In genomic region chr7:128962837-128963236, GRCh38 we compare ENCODE assay signal across 9 cellular contexts. TPM values are rescaled to one million over a fixed set of nuclear protein-coding genes. Genes with fewer than 3 reads are reported as not detected.
A peak's percentile ranks its signal among the peaks of the same experiment; 100 is the strongest.
DNase-seq lines count a peak whose midpoint lies in the region; ATAC-seq, FAIRE-seq and TF ChIP-seq lines count a peak whose summit lies in the region.
"Had no signal": no experiment of that assay in that cellular context is flagged by ENCODE, and none has a peak within 500 bp of the region (broad histone marks: within the 10 kb centered on the region; RNA-seq: fewer than 3 reads in every experiment).

No MANE protein-coding gene starts in this region.

- FAIRE-seq in astrocyte (lab: Jason Lieb, UNC): no peak

- peaks cover 33% of the 10 kb centered on the region for H3K4me1 Mint-ChIP-seq in activated CD8-positive, alpha-beta T cell treated with anti-CD3 and anti-CD28 coated beads for 36 hours (ENCODE audit: low read depth)
- peaks cover 13% of the 10 kb centered on the region for H3K4me1 Mint-ChIP-seq in activated CD8-positive, alpha-beta T cell treated with anti-CD3 and anti-CD28 coated beads, Interleukin-2, amount 10 ng/mL, durations not matched to agents 7 days and 5 days (ENCODE audit: low read depth)
- peaks cover 14% of the 10 kb centered on the region for H3K4me1 Mint-ChIP-seq in astrocyte (ENCODE audit: low read depth, unreplicated experiment)
- peaks cover 20 to 54% of the 10 kb centered on the region in 2 donors for H3K4me1 Mint-ChIP-seq in stimulated activated naive B cell treated with anti-CD40 and anti-IgM and Interleukin-4, amounts not matched to agents 10 μg/mL and 1 μg/mL and 100 μg/mL, for 72 hours

- no peaks in the 10 kb centered on the region for H3K27me3 Mint-ChIP-seq in activated CD8-positive, alpha-beta T cell treated with anti-CD3 and anti-CD28 coated beads for 36 hours
- no peaks in the 10 kb centered on the region for H3K27me3 Mint-ChIP-seq in activated CD8-positive, alpha-beta T cell treated with anti-CD3 and anti-CD28 coated beads, Interleukin-2, amount 10 ng/mL, durations not matched to agents 7 days and 5 days (ENCODE audit: low read depth)
- H3K27me3 Mint-ChIP-seq in astrocyte (ENCODE audit: low read depth, unreplicated experiment): no peaks in the 10 kb centered on the region
- no peaks in the 10 kb centered on the region for H3K27me3 Mint-ChIP-seq in stimulated activated naive B cell treated with anti-CD40 and anti-IgM and Interleukin-4, amounts not matched to agents 10 μg/mL and 1 μg/mL and 100 μg/mL, for 72 hours

- no peaks in the 10 kb centered on the region for H3K79me2 ChIP-seq in astrocyte (ENCODE audit: insufficient read depth, low read length)

- H3K4me2 ChIP-seq in astrocyte (ENCODE audit: low read length): no peak overlapping the region

- no peak overlapping the region for H3K9ac ChIP-seq in astrocyte (ENCODE audit: low read length)

- no peak overlapping the region for H3K27ac ChIP-seq in astrocyte (ENCODE audit: low read depth, low read length)
- no peak overlapping the region for H3K27ac ChIP-seq in effector memory CD4-positive, alpha-beta T cell (ENCODE audit: insufficient read depth, low read length, poor library complexity, severe bottlenecking)

- no peaks in the 10 kb centered on the region for H3K27me3 ChIP-seq in astrocyte (ENCODE audit: insufficient read depth, low read length)
- no peaks in the 10 kb centered on the region for H3K27me3 ChIP-seq in effector memory CD4-positive, alpha-beta T cell (replicated peaks; ENCODE audit: control insufficient read depth, insufficient read depth, low read length, poor library complexity, severe bottlenecking)

- ATAC-seq in activated CD8-positive, alpha-beta T cell treated with anti-CD3 and anti-CD28 coated beads for 36 hours: peak; percentile 24
- ATAC-seq in activated CD8-positive, alpha-beta T cell treated with anti-CD3 and anti-CD28 coated beads, Interleukin-2, amount 10 ng/mL, durations not matched to agents 7 days and 5 days: no peak
- peak; percentile 32 for ATAC-seq in HG02885 (IDR thresholded peaks at IDR 0.05; ENCODE audit: poor library complexity, unreplicated experiment)
- peak in 1 of 2 donors; percentile 55 for ATAC-seq in stimulated activated naive B cell treated with anti-CD40 and anti-IgM and Interleukin-4, amounts not matched to agents 10 μg/mL and 1 μg/mL and 100 μg/mL, for 72 hours (replicated peaks)

- CTCF ChIA-PET in activated CD8-positive, alpha-beta T cell treated with anti-CD3 and anti-CD28 coated beads for 36 hours (lab: Charles Lee): interaction anchor here (1.3 kb wide), 1 partner anchor 23 kb away, joined by 4 read pairs; no protein-coding TSS in a partner anchor
- CTCF ChIA-PET in activated CD8-positive, alpha-beta T cell treated with anti-CD3 and anti-CD28 coated beads, Interleukin-2, amount 10 ng/mL, durations not matched to agents 7 days and 5 days (lab: Charles Lee): interaction anchor here (1.5 kb wide), 1 partner anchor 16 kb away, joined by 4 read pairs; no protein-coding TSS in a partner anchor

- peak overlapping the region; percentile 86 for H3K27ac Mint-ChIP-seq in activated CD8-positive, alpha-beta T cell treated with anti-CD3 and anti-CD28 coated beads for 36 hours
- H3K27ac Mint-ChIP-seq in activated CD8-positive, alpha-beta T cell treated with anti-CD3 and anti-CD28 coated beads, Interleukin-2, amount 10 ng/mL, durations not matched to agents 7 days and 5 days: no peak overlapping the region
- H3K27ac Mint-ChIP-seq in astrocyte (ENCODE audit: unreplicated experiment): no peak overlapping the region
- peak overlapping the region; percentile 96 for H3K27ac Mint-ChIP-seq in stimulated activated naive B cell treated with anti-CD40 and anti-IgM and Interleukin-4, amounts not matched to agents 10 μg/mL and 1 μg/mL and 100 μg/mL, for 72 hours

- H3K36me3 ChIP-seq in astrocyte (ENCODE audit: insufficient read depth, low read length): peaks cover 47% of the 10 kb centered on the region
- H3K36me3 ChIP-seq in effector memory CD4-positive, alpha-beta T cell (ENCODE audit: control insufficient read depth, insufficient read depth, low read length): peaks cover 25% of the 10 kb centered on the region

- peak overlapping the region; percentile 38 for H3K4me3 Mint-ChIP-seq in activated CD8-positive, alpha-beta T cell treated with anti-CD3 and anti-CD28 coated beads for 36 hours
- no peak overlapping the region for H3K4me3 Mint-ChIP-seq in activated CD8-positive, alpha-beta T cell treated with anti-CD3 and anti-CD28 coated beads, Interleukin-2, amount 10 ng/mL, durations not matched to agents 7 days and 5 days
- H3K4me3 Mint-ChIP-seq in astrocyte (ENCODE audit: unreplicated experiment): no peak overlapping the region
- peak overlapping the region; percentile 60 to 63 for H3K4me3 Mint-ChIP-seq in stimulated activated naive B cell treated with anti-CD40 and anti-IgM and Interleukin-4, amounts not matched to agents 10 μg/mL and 1 μg/mL and 100 μg/mL, for 72 hours

- no peaks in the 10 kb centered on the region for H3K4me1 ChIP-seq in astrocyte (ENCODE audit: insufficient read depth, low read length)
- peaks cover 3% of the 10 kb centered on the region for H3K4me1 ChIP-seq in effector memory CD4-positive, alpha-beta T cell (ENCODE audit: control insufficient read depth, insufficient read depth, low read length, poor library complexity, severe bottlenecking)

- TF ChIP-seq CTCF in activated CD8-positive, alpha-beta T cell treated with anti-CD3 and anti-CD28 coated beads for 36 hours (IDR thresholded peaks at IDR 0.05): no peak
- TF ChIP-seq CTCF in astrocyte (IDR thresholded peaks at IDR 0.05; ENCODE audit: insufficient read depth, low read depth, low read length): no peak

- POLR2A ChIA-PET in activated CD8-positive, alpha-beta T cell treated with anti-CD3 and anti-CD28 coated beads for 36 hours (lab: Charles Lee): interaction anchor here (1.6 kb wide), 1 partner anchor 92 kb away, joined by 5 read pairs; the partner anchor contains the start of gene TNPO3
- POLR2A ChIA-PET in activated CD8-positive, alpha-beta T cell treated with anti-CD3 and anti-CD28 coated beads, Interleukin-2, amount 10 ng/mL, durations not matched to agents 7 days and 5 days (lab: Charles Lee): no interaction called here

- H3K9me3 Mint-ChIP-seq in activated CD8-positive, alpha-beta T cell treated with anti-CD3 and anti-CD28 coated beads for 36 hours: no peaks in the 10 kb centered on the region
- no peaks in the 10 kb centered on the region for H3K9me3 Mint-ChIP-seq in activated CD8-positive, alpha-beta T cell treated with anti-CD3 and anti-CD28 coated beads, Interleukin-2, amount 10 ng/mL, durations not matched to agents 7 days and 5 days (ENCODE audit: insufficient read depth)
- no peaks in the 10 kb centered on the region for H3K9me3 Mint-ChIP-seq in astrocyte (ENCODE audit: unreplicated experiment)
- peaks cover 6 to 7% of the 10 kb centered on the region in 2 donors for H3K9me3 Mint-ChIP-seq in stimulated activated naive B cell treated with anti-CD40 and anti-IgM and Interleukin-4, amounts not matched to agents 10 μg/mL and 1 μg/mL and 100 μg/mL, for 72 hours

- DNase-seq in activated CD8-positive, alpha-beta T cell treated with anti-CD3 and anti-CD28 coated beads for 36 hours: no peak
- no peak for DNase-seq in activated CD8-positive, alpha-beta T cell treated with anti-CD3 and anti-CD28 coated beads, Interleukin-2, amount 10 ng/mL, durations not matched to agents 7 days and 5 days
- DNase-seq in astrocyte (ENCODE audit: low read depth): peak; percentile 12
- no peak for DNase-seq in stimulated activated naive B cell treated with anti-CD40 and anti-IgM and Interleukin-4, amounts not matched to agents 10 μg/mL and 1 μg/mL and 100 μg/mL, for 72 hours
- no peak for DNase-seq in effector memory CD4-positive, alpha-beta T cell
- DNase-seq in ecto neural progenitor cell (ENCODE audit: low spot score): no peak
- DNase-seq in mucosa of gallbladder (ENCODE audit: low spot score): no peak
- DNase-seq: NCI-H1092 treated with DMSO at 0.1 percent for 48 hours had no signal

- no peak overlapping the region for H3K4me3 ChIP-seq in astrocyte (ENCODE audit: insufficient read depth, low read depth, low read length)
- no peak overlapping the region for H3K4me3 ChIP-seq in effector memory CD4-positive, alpha-beta T cell (ENCODE audit: insufficient read depth, low read depth, low read length, poor library complexity, severe bottlenecking)

- no peak overlapping the region for H2AFZ ChIP-seq in astrocyte (ENCODE audit: low read depth, low read length)

- peaks cover 47% of the 10 kb centered on the region for H3K36me3 Mint-ChIP-seq in activated CD8-positive, alpha-beta T cell treated with anti-CD3 and anti-CD28 coated beads for 36 hours (ENCODE audit: low read depth)
- peaks cover 63% of the 10 kb centered on the region for H3K36me3 Mint-ChIP-seq in activated CD8-positive, alpha-beta T cell treated with anti-CD3 and anti-CD28 coated beads, Interleukin-2, amount 10 ng/mL, durations not matched to agents 7 days and 5 days (ENCODE audit: low read depth)
- peaks cover 17% of the 10 kb centered on the region for H3K36me3 Mint-ChIP-seq in astrocyte (ENCODE audit: low read depth, unreplicated experiment)
- peaks cover 52 to 69% of the 10 kb centered on the region in 2 donors for H3K36me3 Mint-ChIP-seq in stimulated activated naive B cell treated with anti-CD40 and anti-IgM and Interleukin-4, amounts not matched to agents 10 μg/mL and 1 μg/mL and 100 μg/mL, for 72 hours

- H4K20me1 ChIP-seq in astrocyte (ENCODE audit: insufficient read depth, low read length): peaks cover 5% of the 10 kb centered on the region

- intact Hi-C loops in activated CD8-positive, alpha-beta T cell treated with anti-CD3 and anti-CD28 coated beads for 36 hours (cut with micrococcal nuclease): no loop called here

- H3K9me3 ChIP-seq in astrocyte (ENCODE audit: insufficient read depth, low read depth, low read length): no peaks in the 10 kb centered on the region
- H3K9me3 ChIP-seq in effector memory CD4-positive, alpha-beta T cell (ENCODE audit: control insufficient read depth, low read length): no peaks in the 10 kb centered on the region

RNA-seq across cellular contexts. Expression of gene IRF5, which starts 25.1 kb away (rescaled TPM):
- 1 to 10 TPM; 6.5 to 7.7 TPM for total RNA-seq in activated CD8-positive, alpha-beta T cell treated with anti-CD3 and anti-CD28 coated beads for 36 hours
- total RNA-seq in activated CD8-positive, alpha-beta T cell treated with anti-CD3 and anti-CD28 coated beads, Interleukin-2, amount 10 ng/mL, durations not matched to agents 7 days and 5 days: 1 to 10 TPM; 7.4 to 8.0 TPM
- 0.36 TPM in 1 of 2 replicates, not detected in the other for total RNA-seq in astrocyte
- 18.8 TPM for total RNA-seq in mucosa of gallbladder

RNA-seq across cellular contexts. Expression of gene KCP, which starts 52.3 kb away (rescaled TPM):
- total RNA-seq in activated CD8-positive, alpha-beta T cell treated with anti-CD3 and anti-CD28 coated beads for 36 hours: not detected
- total RNA-seq in activated CD8-positive, alpha-beta T cell treated with anti-CD3 and anti-CD28 coated beads, Interleukin-2, amount 10 ng/mL, durations not matched to agents 7 days and 5 days: under 1 TPM in 1 of 2 experiments, not detected in 1; 0.21 TPM
- 0.20 and 0.41 TPM in 2 replicates for total RNA-seq in astrocyte
- 5.2 TPM for total RNA-seq in mucosa of gallbladder

Comparison
In these comparisons a context has a peak if more than half of its experiments do, and no peak if none do; other contexts are left out.
1. H3K27ac Mint-ChIP-seq: peak in activated CD8-positive, alpha-beta T cell treated with anti-CD3 and anti-CD28 coated beads for 36 hours (single experiment) and stimulated activated naive B cell treated with anti-CD40 and anti-IgM and Interleukin-4, amounts not matched to agents 10 μg/mL and 1 μg/mL and 100 μg/mL, for 72 hours (single experiment); none in activated CD8-positive, alpha-beta T cell treated with anti-CD3 and anti-CD28 coated beads, Interleukin-2, amount 10 ng/mL, durations not matched to agents 7 days and 5 days (single experiment) and astrocyte (single experiment).
2. H3K4me3 Mint-ChIP-seq: peak in activated CD8-positive, alpha-beta T cell treated with anti-CD3 and anti-CD28 coated beads for 36 hours (single experiment) and stimulated activated naive B cell treated with anti-CD40 and anti-IgM and Interleukin-4, amounts not matched to agents 10 μg/mL and 1 μg/mL and 100 μg/mL, for 72 hours (2 of 2); none in activated CD8-positive, alpha-beta T cell treated with anti-CD3 and anti-CD28 coated beads, Interleukin-2, amount 10 ng/mL, durations not matched to agents 7 days and 5 days (single experiment) and astrocyte (single experiment).